In genomic region chr1:73674945-73675561, GRCh38 we compare ENCODE assay signal across 8 cellular contexts.
A peak's percentile ranks its signal among the peaks of the same experiment; 100 is the strongest.
DNase-seq lines count a peak whose midpoint lies in the region; ATAC-seq and TF ChIP-seq lines count a peak whose summit lies in the region.

No MANE protein-coding gene starts in this region.

- TF ChIP-seq POLR2A in GM18505 (IDR thresholded peaks at IDR 0.05; ENCODE audit: borderline replicate concordance, extremely low read depth, insufficient read depth, insufficient read length) = no peak

- H3K27me3 Mint-ChIP-seq in progenitor cell of endocrine pancreas = no peaks in the 10 kb centered on the region
- H3K27me3 Mint-ChIP-seq in stimulated activated naive CD8-positive, alpha-beta T cell treated with anti-CD3 and anti-CD28 coated beads, Interleukin-15, amount 100 ng/mL, for 72 hours = no peaks in the 10 kb centered on the region

- no peaks in the 10 kb centered on the region for H3K4me1 Mint-ChIP-seq in progenitor cell of endocrine pancreas (ENCODE audit: low read depth)
- no peaks in the 10 kb centered on the region for H3K4me1 Mint-ChIP-seq in stimulated activated naive CD8-positive, alpha-beta T cell treated with anti-CD3 and anti-CD28 coated beads, Interleukin-15, amount 100 ng/mL, for 72 hours

- DNase-seq in NCI-H526 (lab: John Stamatoyannopoulos, UW) (peak; percentile 41 to 50), dermis blood vessel endothelial cell (peak; percentile 0), progenitor cell of endocrine pancreas (ENCODE audit: low spot score, unreplicated experiment) (no peak), C1 segment of cervical spinal cord (lab: John Stamatoyannopoulos, UW) (no peak)
- no peak for DNase-seq in stimulated activated naive CD8-positive, alpha-beta T cell treated with anti-CD3 and anti-CD28 coated beads, Interleukin-15, amount 100 ng/mL, for 72 hours

- H3K9me3 Mint-ChIP-seq in progenitor cell of endocrine pancreas (ENCODE audit: low read depth) = no peaks in the 10 kb centered on the region
- H3K9me3 Mint-ChIP-seq in stimulated activated naive CD8-positive, alpha-beta T cell treated with anti-CD3 and anti-CD28 coated beads, Interleukin-15, amount 100 ng/mL, for 72 hours = no peaks in the 10 kb centered on the region

- H3K27ac Mint-ChIP-seq in progenitor cell of endocrine pancreas = no peak overlapping the region
- no peak overlapping the region for H3K27ac Mint-ChIP-seq in stimulated activated naive CD8-positive, alpha-beta T cell treated with anti-CD3 and anti-CD28 coated beads, Interleukin-15, amount 100 ng/mL, for 72 hours

- TF ChIP-seq CTCF in progenitor cell of endocrine pancreas (IDR thresholded peaks at IDR 0.05; ENCODE audit: unreplicated experiment) = peak; percentile 74

- no peaks in the 10 kb centered on the region for H3K36me3 Mint-ChIP-seq in progenitor cell of endocrine pancreas (ENCODE audit: insufficient read depth)

- H3K4me3 Mint-ChIP-seq in progenitor cell of endocrine pancreas (ENCODE audit: low read depth) = no peak overlapping the region
- no peak overlapping the region for H3K4me3 Mint-ChIP-seq in stimulated activated naive CD8-positive, alpha-beta T cell treated with anti-CD3 and anti-CD28 coated beads, Interleukin-15, amount 100 ng/mL, for 72 hours

- ATAC-seq in GM18505 (IDR thresholded peaks at IDR 0.05; ENCODE audit: unreplicated experiment) (peak; percentile 79), HG03045 (IDR thresholded peaks at IDR 0.05; ENCODE audit: unreplicated experiment) (peak; percentile 65), GM19023 (IDR thresholded peaks at IDR 0.05; ENCODE audit: unreplicated experiment) (no peak)
- no peak for ATAC-seq in stimulated activated naive CD8-positive, alpha-beta T cell treated with anti-CD3 and anti-CD28 coated beads, Interleukin-15, amount 100 ng/mL, for 72 hours

Comparison
In these comparisons a context has a peak if more than half of its experiments do, and no peak if none do; other contexts are left out.
1. ATAC-seq: peak in GM18505 (single experiment) and HG03045 (single experiment); none in stimulated activated naive CD8-positive, alpha-beta T cell treated with anti-CD3 and anti-CD28 coated beads, Interleukin-15, amount 100 ng/mL, for 72 hours (single experiment) and GM19023 (single experiment).
2. DNase-seq: peak in NCI-H526 (2 of 2) and dermis blood vessel endothelial cell (single experiment); none in progenitor cell of endocrine pancreas (single experiment), stimulated activated naive CD8-positive, alpha-beta T cell treated with anti-CD3 and anti-CD28 coated beads, Interleukin-15, amount 100 ng/mL, for 72 hours (0 of 2) and C1 segment of cervical spinal cord (0 of 14).